ENCODE assay signal across 21 cellular contexts in the genomic region with DNA sequence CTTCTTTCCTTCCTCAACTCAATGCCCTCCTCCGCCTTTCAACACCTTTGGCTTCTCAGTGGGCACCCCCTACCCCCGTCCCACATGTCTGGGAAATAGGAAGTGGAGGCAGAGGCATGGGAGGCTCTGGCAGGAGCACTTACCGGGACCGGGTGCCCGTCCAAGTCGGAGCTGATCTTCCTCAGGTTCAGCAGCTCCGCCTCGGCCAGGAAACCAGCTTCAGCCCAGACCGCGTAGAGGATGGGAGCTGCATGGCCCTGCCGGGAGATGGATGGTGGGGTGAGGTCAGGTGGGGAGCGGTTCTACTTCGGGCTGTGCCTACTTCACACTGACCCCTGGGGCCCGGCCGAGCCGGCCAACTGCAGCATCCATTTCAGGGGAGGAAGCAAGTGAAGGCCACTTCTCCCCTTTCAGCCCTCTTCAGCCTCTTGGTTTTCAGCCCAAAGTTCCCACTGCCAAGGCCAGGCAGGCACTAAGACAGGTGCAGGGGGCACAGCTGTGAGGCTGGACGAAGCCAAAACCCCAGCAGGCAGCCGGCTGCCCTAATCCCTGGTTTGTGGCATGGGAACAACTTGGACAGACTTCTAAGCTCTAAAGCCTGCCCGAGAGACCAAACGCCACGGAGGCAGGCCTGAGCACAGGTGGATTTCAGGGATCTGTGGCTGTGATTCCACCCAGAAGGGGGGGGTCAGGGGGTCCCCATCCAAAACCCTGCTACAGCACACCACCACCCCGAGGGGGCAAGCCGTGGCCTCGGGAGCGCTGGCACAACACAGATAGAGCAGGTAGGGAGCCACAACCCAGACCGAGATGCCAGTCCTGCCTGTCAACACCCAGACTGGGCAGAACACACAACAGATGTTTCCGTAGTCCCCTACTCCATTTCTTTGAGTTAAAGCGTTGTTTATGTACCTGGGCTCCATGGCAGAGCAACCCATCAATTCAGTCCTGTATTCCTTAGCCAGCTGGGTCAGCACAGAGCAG. TPM values are rescaled to one million over a fixed set of nuclear protein-coding genes. Genes with fewer than 3 reads are reported as not detected.
A peak's percentile ranks its signal among the peaks of the same experiment; 100 is the strongest.
DNase-seq lines count a peak whose midpoint lies in the region; ATAC-seq, FAIRE-seq and TF ChIP-seq lines count a peak whose summit lies in the region.
"Had no signal": no experiment of that assay in that cellular context is flagged by ENCODE, and none has a peak within 500 bp of the region (broad histone marks: within the 10 kb centered on the region; RNA-seq: fewer than 3 reads in every experiment).

No MANE protein-coding gene starts in this region.

- ATAC-seq in GM23338 (no peak), RWPE2 (ENCODE audit: low read depth) (no peak), pancreas (peak; percentile 6 to 47 (median 30)), GM18502 (IDR thresholded peaks at IDR 0.05; ENCODE audit: poor library complexity, unreplicated experiment) (no peak)
- ATAC-seq: activated T-helper 17 cell treated with anti-CD3 and anti-CD28 coated beads, Interleukin-2, amount 50 U/mL, for 72 hours had no signal

- peak overlapping the region; percentile 89 for H3K27ac Mint-ChIP-seq in GM23338
- H3K27ac Mint-ChIP-seq: activated T-helper 17 cell treated with anti-CD3 and anti-CD28 coated beads, Interleukin-2, amount 50 U/mL, for 72 hours; IgD-negative memory B cell had no signal

- WGBS in esophagus squamous epithelium, 2 donors, result 80 to 100% methylated on average over 1 to 2 of the region's 28 CpGs
- 55 to 69% methylated on average over 27 to 28 of the region's 28 CpGs for WGBS in pancreas, 2 donors

- intact Hi-C loops in esophagus squamous epithelium (cut with DNase I), result no loop called here
- intact Hi-C loops in pancreas (cut with DNase I), result no loop called here

- peaks cover 90% of the 10 kb centered on the region for H3K36me3 Mint-ChIP-seq in GM23338 (ENCODE audit: low read depth)

- no peaks in the 10 kb centered on the region for H3K9me3 ChIP-seq in RWPE2 (ENCODE audit: severe bottlenecking)
- no peaks in the 10 kb centered on the region for H3K9me3 ChIP-seq in esophagus squamous epithelium
- no peaks in the 10 kb centered on the region for H3K9me3 ChIP-seq in pancreas
- H3K9me3 ChIP-seq: BE2C, thoracic aorta had no signal

- peaks cover 44% of the 10 kb centered on the region for H3F3A ChIP-seq in GM23338 (replicated peaks; ENCODE audit: low read depth)

- H3K4me1 Mint-ChIP-seq in GM23338, result peaks cover 62% of the 10 kb centered on the region

- H3K4me1 ChIP-seq in GM23338 (ENCODE audit: insufficient read depth) (peaks cover 38% of the 10 kb centered on the region), RWPE2 (ENCODE audit: insufficient read depth, poor library complexity, severe bottlenecking) (peaks cover 31% of the 10 kb centered on the region), esophagus squamous epithelium (peaks cover 60 to 100% (median 67%) of the 10 kb centered on the region in 3 donors), pancreas (peaks cover 39 to 74% (median 44%) of the 10 kb centered on the region in 3 donors)
- H3K4me1 ChIP-seq: BE2C had no signal

- no peak overlapping the region for H3K4me2 ChIP-seq in GM23338

- no peak for TF ChIP-seq POLR2A in esophagus squamous epithelium (IDR thresholded peaks at IDR 0.05)

- H3K27ac ChIP-seq in GM23338 (ENCODE audit: low read depth), result peak overlapping the region; percentile 55
- H3K27ac ChIP-seq in RWPE2 (ENCODE audit: poor library complexity, severe bottlenecking), result peak overlapping the region; percentile 79
- H3K27ac ChIP-seq in esophagus squamous epithelium, result peak overlapping the region; percentile 15 to 84 (median 56)
- peak overlapping the region in 3 of 4 donors; percentile 41 to 59 (median 46) for H3K27ac ChIP-seq in pancreas
- H3K27ac ChIP-seq: WERI-Rb-1 had no signal

- no peak overlapping the region for H3K4me3 Mint-ChIP-seq in GM23338
- H3K4me3 Mint-ChIP-seq: activated T-helper 17 cell treated with anti-CD3 and anti-CD28 coated beads, Interleukin-2, amount 50 U/mL, for 72 hours had no signal

- H3K9me3 Mint-ChIP-seq in GM23338, result no peaks in the 10 kb centered on the region
- H3K9me3 Mint-ChIP-seq: activated T-helper 17 cell treated with anti-CD3 and anti-CD28 coated beads, Interleukin-2, amount 50 U/mL, for 72 hours; IgD-negative memory B cell had no signal

- peaks cover 47% of the 10 kb centered on the region for H3K36me3 ChIP-seq in GM23338 (ENCODE audit: insufficient read depth)
- H3K36me3 ChIP-seq in RWPE2 (ENCODE audit: low read depth), result peaks cover 93% of the 10 kb centered on the region
- H3K36me3 ChIP-seq in esophagus squamous epithelium, result peaks cover 29 to 82% (median 31%) of the 10 kb centered on the region in 3 donors
- peaks cover 0 to 13% (median 4%) of the 10 kb centered on the region in 3 donors for H3K36me3 ChIP-seq in pancreas

- no peak for DNase-seq in GM23338 (ENCODE audit: low spot score)
- DNase-seq in RWPE2 (ENCODE audit: low spot score), result no peak
- no peak for DNase-seq in esophagus squamous epithelium (lab: John Stamatoyannopoulos, UW)
- DNase-seq in pancreas, result peak in 2 of 6 donors; percentile 43 to 66
- no peak for DNase-seq in activated CD8-positive, alpha-beta memory T cell treated with anti-CD3 and anti-CD28 coated beads for 24 hours
- DNase-seq in activated CD4-positive, alpha-beta T cell treated with anti-CD3 and anti-CD28 coated beads, Interleukin-2, amount 50 U/mL, for 1 hour, result no peak
- no peak for DNase-seq in activated CD4-positive, alpha-beta T cell treated with anti-CD3 and anti-CD28 coated beads for 4 hours
- DNase-seq: aorta; BE2C; cortex of kidney; midbrain; NCI-H1048; NCI-H774; stimulated activated CD4-positive, alpha-beta T cell treated with anti-CD3 and anti-CD28 coated beads, Interleukin-4, amount 100 ng/mL, for 4 hours; T-helper 1 cell; WERI-Rb-1 had no signal

- H3K79me2 ChIP-seq in GM23338 (replicated peaks; ENCODE audit: insufficient read depth), result peaks cover 92% of the 10 kb centered on the region

- H3K27me3 Mint-ChIP-seq in GM23338 (ENCODE audit: insufficient read depth, low read depth, poor library complexity), result peaks cover 12% of the 10 kb centered on the region
- H3K27me3 Mint-ChIP-seq: activated T-helper 17 cell treated with anti-CD3 and anti-CD28 coated beads, Interleukin-2, amount 50 U/mL, for 72 hours; IgD-negative memory B cell had no signal

- H2AFZ ChIP-seq in GM23338, result no peak overlapping the region

- H3K27me3 ChIP-seq in GM23338 (ENCODE audit: insufficient read depth) (no peaks in the 10 kb centered on the region), RWPE2 (ENCODE audit: insufficient read depth, poor library complexity, severe bottlenecking) (no peaks in the 10 kb centered on the region), esophagus squamous epithelium (no peaks in the 10 kb centered on the region), pancreas (no peaks in the 10 kb centered on the region)
- H3K27me3 ChIP-seq: BE2C had no signal

- no peak overlapping the region for H3K4me3 ChIP-seq in GM23338
- H3K4me3 ChIP-seq in RWPE2 (ENCODE audit: severe bottlenecking), result no peak overlapping the region
- H3K4me3 ChIP-seq in esophagus squamous epithelium, result no peak overlapping the region
- no peak overlapping the region for H3K4me3 ChIP-seq in pancreas
- H3K4me3 ChIP-seq: skin epidermis, thoracic aorta had no signal

- no peaks in the 10 kb centered on the region for H3K9me2 ChIP-seq in GM23338 (ENCODE audit: insufficient read depth)

- H4K20me1 ChIP-seq in GM23338 (replicated peaks; ENCODE audit: insufficient read depth), result peaks cover 84% of the 10 kb centered on the region

- FAIRE-seq in pancreas (lab: Jason Lieb, UNC), result no peak

- TF ChIP-seq CTCF in GM23338 (conservative IDR thresholded peaks at IDR 0.05; ENCODE audit: low read depth in 2 of 2) (no peak), RWPE2 (IDR thresholded peaks at IDR 0.05; ENCODE audit: poor library complexity, severe bottlenecking) (no peak), esophagus squamous epithelium (IDR thresholded peaks at IDR 0.05) (no peak), pancreas (IDR thresholded peaks at IDR 0.05) (no peak)

TF ChIP-seq in GM23338, 12 proteins besides CTCF, POLR2A, EP300 and RAD21:
- TF ChIP-seq CREB1 (CRISPR knock-in tag; IDR thresholded peaks at IDR 0.05; ENCODE audit: low read depth), result no peak
- TF ChIP-seq POLR2AphosphoS5 (IDR thresholded peaks at IDR 0.05; ENCODE audit: low read depth), result peak; percentile 51; the same call in 1 of the 2 replicates
- no peak for TF ChIP-seq EZH2phosphoT487 (IDR thresholded peaks at IDR 0.05; ENCODE audit: unreplicated experiment)

RNA-seq across cellular contexts. Expression of a gene that starts 14.5 kb away (rescaled TPM):
- 1,229 and 1,411 TPM in 2 replicates for total RNA-seq in GM23338 (2014; rRNA removed; shearing (Covaris generic))
- polyA plus RNA-seq in GM23338 (2016; fragmentation: Nextera tagmentation; extraction: Ambion mirVana) (584 and 604 TPM in 2 replicates), pancreas (100 to 1,000 TPM; 114 to 122 TPM)
- total RNA-seq in esophagus squamous epithelium (100 to 1,000 TPM; 497 to 698 (median 627) TPM), pancreas (100 to 1,000 TPM; 153 to 306 (median 208) TPM)

Comparison
In these comparisons a context has a peak if more than half of its experiments do, and no peak if none do; other contexts are left out.
1. ATAC-seq: peak in pancreas (4 of 4); none in GM23338 (single experiment), RWPE2 (single experiment) and GM18502 (single experiment).
2. Peak in every context shown above with its lines, with median percentiles within 50 percentile points of each other: H3K27ac ChIP-seq.